11 cellular contexts compared by ENCODE assay signal in the genomic region with DNA sequence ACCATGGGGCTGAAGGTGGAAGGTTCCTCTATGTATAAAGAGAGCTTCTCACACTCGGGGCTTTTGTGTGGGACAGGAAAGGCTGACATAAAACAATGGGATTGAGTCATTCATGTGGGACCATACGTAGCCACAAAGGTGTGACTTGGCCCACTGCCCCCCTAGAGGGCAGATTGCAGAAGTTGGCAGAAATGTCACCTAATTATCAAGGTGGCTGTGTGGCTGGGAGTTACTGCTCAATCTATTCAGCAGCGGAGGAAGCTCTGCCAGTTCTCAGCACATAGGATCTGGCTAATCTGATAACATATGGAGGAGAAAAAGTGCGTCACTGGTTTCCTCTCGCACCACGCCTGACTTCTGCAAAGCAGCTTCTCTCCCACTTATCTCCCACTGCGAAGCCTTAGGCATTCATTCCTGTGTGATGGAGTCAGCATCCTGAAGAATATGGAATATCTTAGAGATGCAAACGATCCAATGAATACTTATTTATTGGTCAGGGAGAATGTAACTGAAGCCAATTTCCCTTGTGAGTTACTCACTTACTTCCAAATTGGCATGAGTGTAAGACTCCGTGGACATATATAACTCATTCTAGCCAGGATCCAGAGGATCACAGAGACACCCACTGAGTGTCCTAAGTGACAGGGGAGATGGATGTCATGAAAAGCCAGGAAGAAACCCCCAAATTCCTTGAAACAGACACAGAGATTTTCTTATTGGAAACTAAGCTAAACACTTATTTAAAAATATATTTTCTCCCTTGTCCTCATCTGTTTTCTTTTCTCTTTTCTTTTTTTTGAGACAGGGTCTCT.
DNase-seq lines count a peak whose midpoint lies in the region; ATAC-seq and TF ChIP-seq lines count a peak whose summit lies in the region.
"Had no signal": no experiment of that assay in that cellular context is flagged by ENCODE, and none has a peak within 500 bp of the region (broad histone marks: within the 10 kb centered on the region; RNA-seq: fewer than 3 reads in every experiment).

No MANE protein-coding gene starts in this region.

- no peaks in the 10 kb centered on the region for H3K36me3 Mint-ChIP-seq in Calu3 (ENCODE audit: insufficient read depth, unreplicated experiment)

- no peaks in the 10 kb centered on the region for H3K27me3 Mint-ChIP-seq in Calu3 (ENCODE audit: unreplicated experiment)

- in situ Hi-C loops in astrocyte of the spinal cord (cut with HindIII; ENCODE audit: low sequenced_read_pairs) = no loop called here

- H3K4me3 ChIP-seq in astrocyte of the spinal cord (ENCODE audit: low read depth, low read length) = no peak overlapping the region
- H3K4me3 ChIP-seq: suprapubic skin had no signal

- CTCF ChIA-PET in Calu3 (lab: Charles Lee) = interaction anchor here (0.5 to 1.9 kb wide), 11 partner anchors 20 to 308 kb away, joined by 3 to 14 read pairs (median 3); no protein-coding TSS in a partner anchor

- ATAC-seq in GM18868 (IDR thresholded peaks at IDR 0.05; ENCODE audit: unreplicated experiment) (no peak), GM18519 (IDR thresholded peaks at IDR 0.05; ENCODE audit: low FRiP score, unreplicated experiment) (no peak)
- ATAC-seq: sciatic nerve had no signal

- H3K4me1 Mint-ChIP-seq in Calu3 (ENCODE audit: low read depth, unreplicated experiment) = peaks cover 41% of the 10 kb centered on the region

- DNase-seq in Calu3 (peak; percentile 75), NCI-H2029 (lab: John Stamatoyannopoulos, UW) (peak; percentile 69), astrocyte of the spinal cord (ENCODE audit: low read depth, low spot score) (peak; percentile 96), kidney tubule cell (ENCODE audit: low spot score) (peak; percentile 62), NCI-H1092 (lab: John Stamatoyannopoulos, UW) (no peak)
- no peak for DNase-seq in stimulated activated CD8-positive, alpha-beta memory T cell treated with anti-CD3 and anti-CD28 coated beads, Interleukin-4, amount 100 ng/mL, for 48 hours
- DNase-seq: NCI-H187 had no signal

- TF ChIP-seq CTCF in Calu3 (IDR thresholded peaks at IDR 0.05; ENCODE audit: unreplicated experiment) = no peak
- TF ChIP-seq CTCF in astrocyte of the spinal cord (IDR thresholded peaks at IDR 0.05; ENCODE audit: low read depth, low read length) = no peak

- H3K27ac Mint-ChIP-seq in Calu3 (ENCODE audit: unreplicated experiment) = peak overlapping the region; percentile 9

- H3K9me3 Mint-ChIP-seq in Calu3 (ENCODE audit: low read depth, unreplicated experiment) = no peaks in the 10 kb centered on the region

- H3K4me3 Mint-ChIP-seq in Calu3 (ENCODE audit: low read depth, unreplicated experiment) = peak overlapping the region; percentile 6

- intact Hi-C loops in Calu3 (cut with micrococcal nuclease; ENCODE audit: unreplicated experiment) = loop anchor here (2.0 kb wide), 1 partner anchor 22 kb away; no protein-coding TSS in a partner anchor

- TSS peak; percentile 75 for BruUV-seq in Calu3 (replicated peaks; lab: Mats Ljungman, UMichigan)

Comparison
In these comparisons a context has a peak if more than half of its experiments do, and no peak if none do; other contexts are left out.
1. DNase-seq: peak in Calu3 (single experiment), NCI-H2029 (single experiment), astrocyte of the spinal cord (single experiment) and kidney tubule cell (single experiment); none in stimulated activated CD8-positive, alpha-beta memory T cell treated with anti-CD3 and anti-CD28 coated beads, Interleukin-4, amount 100 ng/mL, for 48 hours (single experiment) and NCI-H1092 (single experiment).